Comparison of ENCODE assay signal across 22 cellular contexts in genomic region chr4:41548305-41548704, GRCh38. TPM values are rescaled to one million over a fixed set of nuclear protein-coding genes. Genes with fewer than 3 reads are reported as not detected.
"Had no signal": no experiment of that assay in that cellular context is flagged by ENCODE, and none has a peak within 500 bp of the region (broad histone marks: within the 10 kb centered on the region; RNA-seq: fewer than 3 reads in every experiment).

No MANE protein-coding gene starts in this region.

- H3K4me1 Mint-ChIP-seq: IgD-negative memory B cell had no signal

- H3K4me3 ChIP-seq: K562 had no signal

- DNase-seq: Kasumi-1; MM.1S; NCI-H1092 treated with DMSO at 0.1 percent for 48 hours; NCI-H1436; NCI-H187; NCI-H2029; NCI-H2081 treated with DMSO at 0.1 percent for 48 hours; NCI-H2171; NCI-H226; NCI-H446; NCI-H510A; NCI-H524 treated with DMSO at 0.1 percent for 48 hours; NCI-H69; NCI-H774; NK-92 treated with Interleukin-12 subunit alpha and Interleukin-12 subunit beta, amount 100 ng/mL, for 24 hours; PC-3; SHP77 had no signal

- H3K27ac Mint-ChIP-seq: IgD-negative memory B cell had no signal

- H3K36me3 Mint-ChIP-seq: IgD-negative memory B cell had no signal

- H3K27ac ChIP-seq: KMS-11, RWPE1 had no signal

- H3K4me3 Mint-ChIP-seq: IgD-negative memory B cell had no signal

RNA-seq across cellular contexts. Expression of gene LIMCH1, which starts 10.3 kb away (rescaled TPM):
- total RNA-seq: OCI-LY7 had no signal
- polyA plus RNA-seq: IgD-negative memory B cell, K562 had no signal
